ENCODE assay signal across 32 cellular contexts in genomic region chr21:42346866-42347600, GRCh38. TPM values are rescaled to one million over a fixed set of nuclear protein-coding genes. Genes with fewer than 3 reads are reported as not detected.
"Had no signal": no experiment of that assay in that cellular context is flagged by ENCODE, and none has a peak within 500 bp of the region (broad histone marks: within the 10 kb centered on the region; RNA-seq: fewer than 3 reads in every experiment).

No MANE protein-coding gene starts in this region.

- H3K36me3 Mint-ChIP-seq: activated naive CD8-positive, alpha-beta T cell; immature natural killer cell; mesothelial cell of epicardium; natural killer cell treated with Interleukin-12 subunit alpha and Interleukin-12 subunit beta and Interleukin-15 and Interleukin-18, amount 100 ng/mL, for 72 hours; stimulated activated memory B cell treated with anti-CD40 and anti-IgM and Interleukin-4, amounts not matched to agents 10 μg/mL and 1 μg/mL and 100 μg/mL, for 72 hours; WTC11 had no signal

- DNase-seq: activated CD4-positive, alpha-beta T cell treated with anti-CD3 and anti-CD28 coated beads, Interleukin-2, amount 50 U/mL, for 48 hours; brain microvascular endothelial cell; caudate nucleus; effector memory CD4-positive, alpha-beta T cell; glutamatergic neuron; immature natural killer cell; kidney glomerular epithelial cell; left ventricle myocardium superior; mammary epithelial cell; pancreas; stimulated activated CD4-positive, alpha-beta T cell treated with anti-CD3 and anti-CD28 coated beads, Interleukin-2, amount 100 ng/mL, for 24 hours; stomach; T1000; uterus had no signal

- H3K9me3 ChIP-seq: adrenal gland, ascending aorta, esophagus muscularis mucosa, neutrophil, pancreas, right lobe of liver, stomach, suprapubic skin, uterus had no signal

- H3K9me3 Mint-ChIP-seq: immature natural killer cell; mesothelial cell of epicardium; natural killer cell treated with Interleukin-12 subunit alpha and Interleukin-12 subunit beta and Interleukin-15 and Interleukin-18, amount 100 ng/mL, for 72 hours; stimulated activated memory B cell treated with anti-CD40 and anti-IgM and Interleukin-4, amounts not matched to agents 10 μg/mL and 1 μg/mL and 100 μg/mL, for 72 hours; T-helper 1 cell treated with Interleukin-12 subunit alpha and Interleukin-12 subunit beta and Interleukin-4 antibody, amounts not matched to agents 30 μg/mL and 1 μg/mL, for 36 hours; WTC11 had no signal

- H3K36me3 ChIP-seq: adrenal gland, ascending aorta, brain microvascular endothelial cell, esophagus muscularis mucosa, neutrophil, pancreas, right lobe of liver, stomach, suprapubic skin, tibial nerve, uterus had no signal

- H3K27ac ChIP-seq: adrenal gland, ascending aorta, brain microvascular endothelial cell, esophagus muscularis mucosa, hepatocyte, neutrophil, pancreas, right lobe of liver, skin epidermis, stomach, suprapubic skin, tibial nerve, uterus had no signal

- H3K27me3 ChIP-seq: adrenal gland, ascending aorta, brain microvascular endothelial cell, hepatocyte, neutrophil, pancreas, right lobe of liver, tibial nerve, uterus had no signal

- H3K4me3 Mint-ChIP-seq: activated naive CD8-positive, alpha-beta T cell; immature natural killer cell; mesothelial cell of epicardium; natural killer cell treated with Interleukin-12 subunit alpha and Interleukin-12 subunit beta and Interleukin-15 and Interleukin-18, amount 100 ng/mL, for 72 hours; stimulated activated memory B cell treated with anti-CD40 and anti-IgM and Interleukin-4, amounts not matched to agents 10 μg/mL and 1 μg/mL and 100 μg/mL, for 72 hours; T-helper 1 cell treated with Interleukin-12 subunit alpha and Interleukin-12 subunit beta and Interleukin-4 antibody, amounts not matched to agents 30 μg/mL and 1 μg/mL, for 36 hours; WTC11 had no signal

- H3K4me1 ChIP-seq: adrenal gland, ascending aorta, esophagus muscularis mucosa, pancreas, right lobe of liver, suprapubic skin, tibial nerve, uterus had no signal

- H3K4me3 ChIP-seq: adrenal gland, ascending aorta, esophagus muscularis mucosa, hepatocyte, pancreas, right lobe of liver, skin epidermis, suprapubic skin, tibial nerve, uterus had no signal

- H3K4me1 Mint-ChIP-seq: immature natural killer cell; mesothelial cell of epicardium; stimulated activated memory B cell treated with anti-CD40 and anti-IgM and Interleukin-4, amounts not matched to agents 10 μg/mL and 1 μg/mL and 100 μg/mL, for 72 hours had no signal

- H2AFZ ChIP-seq: hepatocyte had no signal

- H3K4me2 ChIP-seq: hepatocyte had no signal

- ATAC-seq: left ventricle myocardium superior; natural killer cell treated with Interleukin-12 subunit alpha and Interleukin-12 subunit beta and Interleukin-15 and Interleukin-18, amount 100 ng/mL, for 72 hours; right lobe of liver; stimulated activated memory B cell treated with anti-CD40 and anti-IgM and Interleukin-4, amounts not matched to agents 10 μg/mL and 1 μg/mL and 100 μg/mL, for 72 hours; WTC11 had no signal

- H3K79me2 ChIP-seq: hepatocyte had no signal

- H3K27me3 Mint-ChIP-seq: activated naive CD8-positive, alpha-beta T cell had no signal

- H3K27ac Mint-ChIP-seq: activated naive CD8-positive, alpha-beta T cell; immature natural killer cell; mesothelial cell of epicardium; natural killer cell treated with Interleukin-12 subunit alpha and Interleukin-12 subunit beta and Interleukin-15 and Interleukin-18, amount 100 ng/mL, for 72 hours; stimulated activated memory B cell treated with anti-CD40 and anti-IgM and Interleukin-4, amounts not matched to agents 10 μg/mL and 1 μg/mL and 100 μg/mL, for 72 hours; T-helper 1 cell treated with Interleukin-12 subunit alpha and Interleukin-12 subunit beta and Interleukin-4 antibody, amounts not matched to agents 30 μg/mL and 1 μg/mL, for 36 hours; WTC11 had no signal

RNA-seq across cellular contexts. Expression of gene TFF2, which starts 3.8 kb away (rescaled TPM):
- total RNA-seq: adrenal gland; ascending aorta; dermis microvascular lymphatic vessel endothelial cell; endothelial cell of umbilical vein; esophagus muscularis mucosa; frontal cortex; left ventricle myocardium superior; mammary epithelial cell; mesothelial cell of epicardium; natural killer cell treated with Interleukin-12 subunit alpha and Interleukin-12 subunit beta and Interleukin-15 and Interleukin-18, amount 100 ng/mL, for 72 hours; suprapubic skin; tibial nerve; uterus had no signal

RNA-seq across cellular contexts. Expression of gene TFF1, which starts 19.3 kb away (rescaled TPM):
- total RNA-seq: ascending aorta; dermis microvascular lymphatic vessel endothelial cell; endothelial cell of umbilical vein; esophagus muscularis mucosa; frontal cortex; left ventricle myocardium superior; mammary epithelial cell; mesothelial cell of epicardium; natural killer cell treated with Interleukin-12 subunit alpha and Interleukin-12 subunit beta and Interleukin-15 and Interleukin-18, amount 100 ng/mL, for 72 hours; right lobe of liver; suprapubic skin; tibial nerve; uterus had no signal

RNA-seq across cellular contexts. Expression of gene TFF3, which starts 31.8 kb away (rescaled TPM):
- total RNA-seq: ascending aorta; frontal cortex; mammary epithelial cell; mesothelial cell of epicardium; natural killer cell treated with Interleukin-12 subunit alpha and Interleukin-12 subunit beta and Interleukin-15 and Interleukin-18, amount 100 ng/mL, for 72 hours had no signal

RNA-seq across cellular contexts. Expression of gene TMPRSS3, which starts 48.8 kb away (rescaled TPM):
- total RNA-seq: ascending aorta, endothelial cell of umbilical vein, esophagus muscularis mucosa, frontal cortex, left ventricle myocardium superior, mesothelial cell of epicardium, tibial nerve had no signal

RNA-seq across cellular contexts. Expression of gene UBASH3A, which starts 56.7 kb away (rescaled TPM):
- total RNA-seq: dermis microvascular lymphatic vessel endothelial cell, endothelial cell of umbilical vein, frontal cortex, hepatocyte, left ventricle myocardium superior, mammary epithelial cell, mesothelial cell of epicardium, WTC11 had no signal
